18 cellular contexts compared by ENCODE assay signal in genomic region chr7:46902463-46902862, GRCh38.
DNase-seq lines count a peak whose midpoint lies in the region; ATAC-seq and TF ChIP-seq lines count a peak whose summit lies in the region.
"Had no signal": no experiment of that assay in that cellular context is flagged by ENCODE, and none has a peak within 500 bp of the region (broad histone marks: within the 10 kb centered on the region; RNA-seq: fewer than 3 reads in every experiment).

No MANE protein-coding gene starts in this region.

- H3K4me2 ChIP-seq in trophoblast cell (ENCODE audit: low read length): no peak overlapping the region
- H3K4me2 ChIP-seq: A549; BLaER1 treated with 17β-estradiol and CSF1 and Interleukin-3, amounts not matched to agents 10 nM and 100 nM had no signal

- no peak overlapping the region for H2AK5ac ChIP-seq in trophoblast cell (ENCODE audit: low read length)

- no peaks in the 10 kb centered on the region for H3K79me2 ChIP-seq in trophoblast cell (ENCODE audit: control insufficient read depth, insufficient read depth, low read length, poor library complexity)

- no peak overlapping the region for H4K12ac ChIP-seq in trophoblast cell (ENCODE audit: low read depth, low read length)

- DNase-seq in Panc1 (ENCODE audit: low read depth, low spot score) (no peak), left kidney (ENCODE audit: low read depth, low spot score) (peak; percentile 42), trophoblast cell (no peak)
- DNase-seq in activated CD4-positive, CD25-positive, alpha-beta regulatory T cell (lab: John Stamatoyannopoulos, UW): no peak
- DNase-seq in activated naive CD8-positive, alpha-beta T cell treated with anti-CD3 and anti-CD28 coated beads, Interleukin-2, amount 50 U/mL, for 24 hours: no peak
- DNase-seq: AML-193; Caco-2; Calu3; CD4-positive, alpha-beta T cell; CD8-positive, alpha-beta T cell; DMS79 treated with DMSO at 0.1 percent for 48 hours; GF-D8 had no signal

- ATAC-seq in Panc1 (no peak), HG03175 (IDR thresholded peaks at IDR 0.05; ENCODE audit: unreplicated experiment) (no peak)
- ATAC-seq in activated naive CD8-positive, alpha-beta T cell treated with anti-CD3 and anti-CD28 coated beads, Interleukin-2, amount 50 U/mL, for 24 hours: no peak
- ATAC-seq: A549; CD8-positive, alpha-beta T cell had no signal

- H3K4me1 ChIP-seq in Panc1 (ENCODE audit: control insufficient read depth, insufficient read depth, low read length) (no peaks in the 10 kb centered on the region), trophoblast cell (ENCODE audit: control insufficient read depth in 1 of 2, insufficient read depth in 2 of 2, low read length in 2 of 2) (peaks cover 0 to 2% of the 10 kb centered on the region in 2 experiments)
- H3K4me1 ChIP-seq: A549, Caco-2 had no signal

- H3K4ac ChIP-seq in trophoblast cell (ENCODE audit: low read depth, low read length): no peak overlapping the region

- no peak overlapping the region for H3K27ac Mint-ChIP-seq in activated naive CD8-positive, alpha-beta T cell treated with anti-CD3 and anti-CD28 coated beads, Interleukin-2, amount 50 U/mL, for 24 hours
- H3K27ac Mint-ChIP-seq: B cell; CD4-positive, alpha-beta T cell; CD8-positive, alpha-beta T cell had no signal

- no peak overlapping the region for H2AFZ ChIP-seq in trophoblast cell (ENCODE audit: insufficient read depth, low read length, poor library complexity)

- no peak overlapping the region for H3K18ac ChIP-seq in trophoblast cell (ENCODE audit: low read length)

- H2BK12ac ChIP-seq in trophoblast cell (ENCODE audit: low read length): no peak overlapping the region

- no peak overlapping the region for H3K4me3 Mint-ChIP-seq in activated naive CD8-positive, alpha-beta T cell treated with anti-CD3 and anti-CD28 coated beads, Interleukin-2, amount 50 U/mL, for 24 hours
- H3K4me3 Mint-ChIP-seq: B cell; CD4-positive, alpha-beta T cell; CD8-positive, alpha-beta T cell had no signal

- POLR2A ChIA-PET in Panc1 (lab: Charles Lee): no interaction called here

- TF ChIP-seq CTCF in Panc1 (IDR thresholded peaks at IDR 0.05): no peak

- H3K36me3 ChIP-seq in Panc1 (ENCODE audit: control insufficient read depth, insufficient read depth, low read length) (no peaks in the 10 kb centered on the region), trophoblast cell (ENCODE audit: control insufficient read depth in 1 of 2, insufficient read depth in 2 of 2, low read length in 2 of 2) (peaks cover 0 to 2% of the 10 kb centered on the region in 2 experiments)
- H3K36me3 ChIP-seq: BLaER1 treated with 17β-estradiol and CSF1 and Interleukin-3, amounts not matched to agents 10 nM and 100 nM had no signal

- no TSS peak for BruUV-seq in Panc1 (replicated peaks; lab: Mats Ljungman, UMichigan)

- H4K8ac ChIP-seq in trophoblast cell (ENCODE audit: low read depth, low read length): no peak overlapping the region

- no peak overlapping the region for H4K91ac ChIP-seq in trophoblast cell (ENCODE audit: low read depth, low read length)

- intact Hi-C loops in Panc1 (cut with micrococcal nuclease; ENCODE audit: unreplicated experiment): no loop called here

- H3K4me3 ChIP-seq in Panc1 (ENCODE audit: low read depth in 2 of 2, low read length in 2 of 2) (no peak overlapping the region), trophoblast cell (ENCODE audit: low read depth, low read length) (no peak overlapping the region)
- H3K4me3 ChIP-seq: A549; BLaER1 treated with 17β-estradiol and CSF1 and Interleukin-3, amounts not matched to agents 10 nM and 100 nM had no signal

- H2BK5ac ChIP-seq in trophoblast cell (ENCODE audit: low read depth, low read length, poor library complexity): peak overlapping the region; percentile 31

- H3K27ac ChIP-seq in Panc1 (ENCODE audit: low read length): peak overlapping the region; percentile 44; the same call in 1 of the 2 replicates
- H3K27ac ChIP-seq in trophoblast cell (ENCODE audit: low read depth, low read length): no peak overlapping the region
- H3K27ac ChIP-seq: 22Rv1; A549; BLaER1 treated with 17β-estradiol and CSF1 and Interleukin-3, amounts not matched to agents 10 nM and 100 nM; C4-2B had no signal

- peaks cover 14% of the 10 kb centered on the region for H3K9me3 Mint-ChIP-seq in activated naive CD8-positive, alpha-beta T cell treated with anti-CD3 and anti-CD28 coated beads, Interleukin-2, amount 50 U/mL, for 24 hours

- no CpG with 5 or more reads among the region's 2 CpGs for WGBS in trophoblast cell (ENCODE audit: extremely low coverage, insufficient coverage, insufficient read length)

- in situ Hi-C loops in Panc1 (cut with HindIII; ENCODE audit: low pct_unique_long_range_greater_than_20kb, low sequenced_read_pairs): no loop called here

- no peaks in the 10 kb centered on the region for H3K9me3 ChIP-seq in Panc1 (ENCODE audit: control insufficient read depth, insufficient read depth, low read depth, low read length)
- H3K9me3 ChIP-seq in trophoblast cell (ENCODE audit: insufficient read depth, low read depth, low read length): peaks cover 2% of the 10 kb centered on the region
- H3K9me3 ChIP-seq: A549, Caco-2 had no signal

- H3K27me3 ChIP-seq in Panc1 (ENCODE audit: control insufficient read depth, insufficient read depth, low read length) (no peaks in the 10 kb centered on the region), trophoblast cell (ENCODE audit: insufficient read depth, low read length) (no peaks in the 10 kb centered on the region)
- H3K27me3 ChIP-seq: BLaER1 treated with 17β-estradiol and CSF1 and Interleukin-3, amounts not matched to agents 10 nM and 100 nM had no signal

- no peaks in the 10 kb centered on the region for H3K4me1 Mint-ChIP-seq in activated naive CD8-positive, alpha-beta T cell treated with anti-CD3 and anti-CD28 coated beads, Interleukin-2, amount 50 U/mL, for 24 hours
- H3K4me1 Mint-ChIP-seq: B cell had no signal

- H3K23ac ChIP-seq in trophoblast cell (ENCODE audit: low read length): no peak overlapping the region

- no peaks in the 10 kb centered on the region for H3K79me1 ChIP-seq in trophoblast cell (ENCODE audit: low read length)

- H3K36me3 Mint-ChIP-seq in activated naive CD8-positive, alpha-beta T cell treated with anti-CD3 and anti-CD28 coated beads, Interleukin-2, amount 50 U/mL, for 24 hours (ENCODE audit: low read depth): no peaks in the 10 kb centered on the region
- H3K36me3 Mint-ChIP-seq: CD8-positive, alpha-beta T cell had no signal

- no peak overlapping the region for H3K9ac ChIP-seq in trophoblast cell (ENCODE audit: low read length)
- H3K9ac ChIP-seq: BLaER1 treated with 17β-estradiol and CSF1 and Interleukin-3, amounts not matched to agents 10 nM and 100 nM had no signal

- H3K14ac ChIP-seq in trophoblast cell (ENCODE audit: low read length): no peak overlapping the region

- CTCF ChIA-PET in Panc1 (lab: Charles Lee): no interaction called here

- H3K27me3 Mint-ChIP-seq in activated naive CD8-positive, alpha-beta T cell treated with anti-CD3 and anti-CD28 coated beads, Interleukin-2, amount 50 U/mL, for 24 hours: no peaks in the 10 kb centered on the region
- H3K27me3 Mint-ChIP-seq: B cell; CD4-positive, alpha-beta T cell had no signal

- H2BK120ac ChIP-seq in trophoblast cell (ENCODE audit: insufficient read depth, low read length, poor library complexity): peak overlapping the region; percentile 33
